ENCODE assay signal across 24 cellular contexts in the genomic region with DNA sequence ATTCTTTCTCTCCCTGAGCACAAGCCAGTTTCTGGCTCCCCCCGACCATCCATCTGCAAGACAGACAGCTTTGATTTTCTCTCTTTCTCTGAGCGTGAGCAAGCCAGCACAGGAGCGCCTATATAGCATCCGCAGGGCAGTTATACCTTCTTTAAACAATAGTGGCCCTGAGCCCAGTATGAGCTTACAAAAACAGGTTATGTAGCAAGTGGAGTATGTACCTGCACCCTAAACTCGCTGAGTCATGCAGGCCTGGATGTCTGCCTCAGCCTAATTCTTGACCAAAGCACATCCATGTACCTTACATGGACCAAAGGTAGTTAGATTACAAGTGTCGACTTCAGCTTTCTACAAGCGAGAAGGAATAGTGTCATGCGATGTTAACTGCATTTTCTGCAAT.
A peak's percentile ranks its signal among the peaks of the same experiment; 100 is the strongest.
DNase-seq lines count a peak whose midpoint lies in the region; ATAC-seq and TF ChIP-seq lines count a peak whose summit lies in the region.
"Had no signal": no experiment of that assay in that cellular context is flagged by ENCODE, and none has a peak within 500 bp of the region (broad histone marks: within the 10 kb centered on the region; RNA-seq: fewer than 3 reads in every experiment).

No MANE protein-coding gene starts in this region.

- CTCF ChIA-PET in PC-3 (lab: Charles Lee): no interaction called here

- H3K27me3 Mint-ChIP-seq in GM23338 (ENCODE audit: insufficient read depth, low read depth, poor library complexity) (no peaks in the 10 kb centered on the region), endodermal cell (ENCODE audit: insufficient read depth) (peaks cover 7% of the 10 kb centered on the region)

- no peak overlapping the region for H3K27ac ChIP-seq in GM23338 (ENCODE audit: low read depth)
- 0 out of 2 replicates have a peak overlapping the region, but pooled peaks have one; percentile 12 for H3K27ac ChIP-seq in PC-3 (ENCODE audit: low read length)
- no peak overlapping the region for H3K27ac ChIP-seq in endodermal cell (ENCODE audit: low read depth, low read length)
- no peak overlapping the region for H3K27ac ChIP-seq in mesendoderm (ENCODE audit: low read depth, low read length)
- H3K27ac ChIP-seq: GM23248, SJSA1 had no signal

- no peak overlapping the region for H4K5ac ChIP-seq in mesendoderm (ENCODE audit: low read length)

- no peak overlapping the region for H2BK120ac ChIP-seq in mesendoderm (ENCODE audit: low read depth, low read length)

- H3K27ac Mint-ChIP-seq in GM23338 (peak overlapping the region; percentile 43; the same call in 1 of the 2 replicates), endodermal cell (no peak overlapping the region)
- H3K27ac Mint-ChIP-seq: CD4-positive, CD25-positive, alpha-beta regulatory T cell; IgD-negative memory B cell had no signal

- no peaks in the 10 kb centered on the region for H3F3A ChIP-seq in GM23338 (replicated peaks; ENCODE audit: low read depth)
- no peaks in the 10 kb centered on the region for H3F3A ChIP-seq in PC-3 (ENCODE audit: low read length, unreplicated experiment)

- peak overlapping the region; percentile 8 for H3K23ac ChIP-seq in mesendoderm (ENCODE audit: low read length)

- H3K36me3 Mint-ChIP-seq in GM23338 (ENCODE audit: low read depth) (peaks cover 2% of the 10 kb centered on the region; the same call in 1 of the 3 replicates), endodermal cell (ENCODE audit: low read depth) (no peaks in the 10 kb centered on the region)
- H3K36me3 Mint-ChIP-seq: CD4-positive, CD25-positive, alpha-beta regulatory T cell; IgD-negative memory B cell had no signal

- BruUV-seq in PC-3 (replicated peaks; lab: Mats Ljungman, UMichigan): no TSS peak

- H2BK5ac ChIP-seq in mesendoderm (ENCODE audit: low read length): no peak overlapping the region

- 91 to 93% methylated on average over 4 to 8 of the region's 8 CpGs for WGBS in endodermal cell (ENCODE audit: insufficient coverage in 1 of 2, insufficient read length in 1 of 2), 2 experiments
- no CpG with 5 or more reads among the region's 8 CpGs for WGBS in mesendoderm (ENCODE audit: extremely low coverage, insufficient coverage, low lambda C conversion rate)

- H3K9me3 Mint-ChIP-seq in GM23338 (peaks cover 5% of the 10 kb centered on the region; the same call in 2 of the 3 replicates), endodermal cell (peaks cover 13% of the 10 kb centered on the region)

- H3K4me1 Mint-ChIP-seq in GM23338 (no peaks in the 10 kb centered on the region), endodermal cell (peaks cover 12% of the 10 kb centered on the region)
- H3K4me1 Mint-ChIP-seq: CD4-positive, CD25-positive, alpha-beta regulatory T cell; IgD-negative memory B cell had no signal

- H4K8ac ChIP-seq in mesendoderm (ENCODE audit: low read depth, low read length): no peak overlapping the region

- no peak overlapping the region for H3K4ac ChIP-seq in mesendoderm (ENCODE audit: low read depth, low read length)

- H3K56ac ChIP-seq in mesendoderm (ENCODE audit: low read length): peak overlapping the region; percentile 17

- H3K4me2 ChIP-seq in GM23338 (no peak overlapping the region), PC-3 (ENCODE audit: low read length) (no peak overlapping the region), mesendoderm (ENCODE audit: low read length) (no peak overlapping the region)

- H3K4me1 ChIP-seq in GM23338 (ENCODE audit: insufficient read depth): no peaks in the 10 kb centered on the region
- H3K4me1 ChIP-seq in PC-3 (ENCODE audit: insufficient read depth, low read length): peaks cover 46% of the 10 kb centered on the region
- H3K4me1 ChIP-seq in endodermal cell (ENCODE audit: control insufficient read depth, insufficient read depth, low read length): peaks cover 7% of the 10 kb centered on the region
- no peaks in the 10 kb centered on the region for H3K4me1 ChIP-seq in mesendoderm (ENCODE audit: control insufficient read depth, low read depth, low read length)
- H3K4me1 ChIP-seq: SJSA1 had no signal

- ATAC-seq in GM23338: no peak; the same call in 2 of the 3 replicates
- no peak for ATAC-seq in PC-3
- ATAC-seq: GM12878, Right ventricle myocardium inferior had no signal

- H2AFZ ChIP-seq in GM23338: peak overlapping the region; percentile 83
- H2AFZ ChIP-seq in PC-3 (ENCODE audit: low read length): no peak overlapping the region
- H2AFZ ChIP-seq: GM23248 had no signal

- DNase-seq in GM23338 (ENCODE audit: low spot score) (no peak), PC-3 (peak; percentile 54), endodermal cell (peak; percentile 55), mesendoderm (peak; percentile 39), foreskin melanocyte (no peak), activated gamma-delta T cell (lab: John Stamatoyannopoulos, UW) (no peak), NCI-H2171 treated with DMSO at 0.1 percent for 48 hours (lab: John Stamatoyannopoulos, UW) (no peak)
- DNase-seq: CD4-positive, CD25-positive, alpha-beta regulatory T cell; DMS79 treated with DMSO at 0.1 percent for 48 hours; GM23248; HCEC 1CT; Kasumi-1; MG63; NCI-H1092; NCI-H1436; NCI-H1930; NCI-H2171; NCI-H524 treated with DMSO at 0.1 percent for 48 hours; NCI-H82; T-helper 1 cell had no signal

- H3K27me3 ChIP-seq in GM23338 (ENCODE audit: insufficient read depth) (no peaks in the 10 kb centered on the region), PC-3 (ENCODE audit: low read length) (no peaks in the 10 kb centered on the region), endodermal cell (ENCODE audit: control insufficient read depth, insufficient read depth, low read length, poor library complexity, severe bottlenecking) (no peaks in the 10 kb centered on the region), mesendoderm (ENCODE audit: insufficient read depth, low read length, poor library complexity) (no peaks in the 10 kb centered on the region)
- H3K27me3 ChIP-seq: MG63, SJSA1 had no signal

- H2BK15ac ChIP-seq in mesendoderm (replicated peaks; ENCODE audit: low read depth): no peak overlapping the region

- H3K9me2 ChIP-seq in GM23338 (ENCODE audit: insufficient read depth): peaks cover 11% of the 10 kb centered on the region; the same call in 1 of the 2 replicates
- no peaks in the 10 kb centered on the region for H3K9me2 ChIP-seq in PC-3 (replicated peaks; ENCODE audit: low read length)

- POLR2A ChIA-PET in PC-3 (lab: Charles Lee; ENCODE audit: unreplicated experiment): interaction anchor here (0.6 kb wide), 1 partner anchor 453 kb away, joined by 4 read pairs; no protein-coding TSS in a partner anchor

- no peak overlapping the region for H3K4me3 Mint-ChIP-seq in GM23338
- H3K4me3 Mint-ChIP-seq in endodermal cell: no peak overlapping the region
- H3K4me3 Mint-ChIP-seq: CD4-positive, CD25-positive, alpha-beta regulatory T cell had no signal

- H3K9ac ChIP-seq in PC-3 (ENCODE audit: low read length): no peak overlapping the region
- H3K9ac ChIP-seq in endodermal cell (ENCODE audit: extremely low read depth, low read length, poor library complexity, severe bottlenecking): no peak overlapping the region
- no peak overlapping the region for H3K9ac ChIP-seq in mesendoderm (ENCODE audit: low read length)
- H3K9ac ChIP-seq: GM23248 had no signal

- TF ChIP-seq CTCF in GM23338 (conservative IDR thresholded peaks at IDR 0.05; ENCODE audit: low read depth in 2 of 2) (no peak), PC-3 (conservative IDR thresholded peaks at IDR 0.05; ENCODE audit: low read depth, low read length) (no peak), endodermal cell (conservative IDR thresholded peaks at IDR 0.05) (no peak)

- no peak overlapping the region for H2AK5ac ChIP-seq in mesendoderm (ENCODE audit: low read length)

- H3K79me2 ChIP-seq in GM23338 (replicated peaks; ENCODE audit: insufficient read depth): no peaks in the 10 kb centered on the region
- H3K79me2 ChIP-seq in PC-3 (ENCODE audit: low read length): no peaks in the 10 kb centered on the region
- no peaks in the 10 kb centered on the region for H3K79me2 ChIP-seq in mesendoderm (ENCODE audit: control insufficient read depth, insufficient read depth, low read length)

- H3K36me3 ChIP-seq in GM23338 (ENCODE audit: insufficient read depth) (no peaks in the 10 kb centered on the region), PC-3 (ENCODE audit: low read depth, low read length) (no peaks in the 10 kb centered on the region), endodermal cell (ENCODE audit: control insufficient read depth, insufficient read depth, low read length) (no peaks in the 10 kb centered on the region), mesendoderm (ENCODE audit: control insufficient read depth, insufficient read depth, low read length) (no peaks in the 10 kb centered on the region)
- H3K36me3 ChIP-seq: MG63, SJSA1 had no signal

- H3K4me3 ChIP-seq in GM23338 (no peak overlapping the region), PC-3 (ENCODE audit: low read length) (no peak overlapping the region), endodermal cell (ENCODE audit: low read length) (no peak overlapping the region), mesendoderm (ENCODE audit: low read length) (no peak overlapping the region)
- H3K4me3 ChIP-seq: GM12878, GM23248, MG63, SJSA1 had no signal

- peak overlapping the region; percentile 28 for H3K18ac ChIP-seq in mesendoderm (ENCODE audit: low read length)

- intact Hi-C loops in PC-3 (cut with micrococcal nuclease): no loop called here

- H4K20me1 ChIP-seq in GM23338 (replicated peaks; ENCODE audit: insufficient read depth): no peaks in the 10 kb centered on the region
- H4K20me1 ChIP-seq in PC-3 (ENCODE audit: low read length): no peaks in the 10 kb centered on the region

- H3K9me3 ChIP-seq in PC-3 (ENCODE audit: low read length) (0 out of 2 replicates have a peak, but pooled peaks cover 4% of the 10 kb centered on the region), endodermal cell (ENCODE audit: control insufficient read depth, low read length) (peaks cover 12% of the 10 kb centered on the region)
- H3K9me3 ChIP-seq: SJSA1 had no signal

- no peaks in the 10 kb centered on the region for H3K79me1 ChIP-seq in mesendoderm (ENCODE audit: low read length)

TF ChIP-seq in GM23338, 12 proteins besides CTCF, POLR2A, EP300 and RAD21 (continues in another document):
- TF ChIP-seq JUNB (IDR thresholded peaks at IDR 0.05; ENCODE audit: unreplicated experiment) (no peak), EZH2phosphoT487 (IDR thresholded peaks at IDR 0.05; ENCODE audit: unreplicated experiment) (no peak), CREB1 (CRISPR knock-in tag; IDR thresholded peaks at IDR 0.05; ENCODE audit: low read depth) (no peak), STAT1 (IDR thresholded peaks at IDR 0.05; ENCODE audit: unreplicated experiment) (no peak), EZH2 (IDR thresholded peaks at IDR 0.05; ENCODE audit: low read depth, unreplicated experiment) (no peak), ZNF331 (CRISPR knock-in tag; IDR thresholded peaks at IDR 0.05; ENCODE audit: low read depth) (no peak), ZNF114 (CRISPR knock-in tag; IDR thresholded peaks at IDR 0.05) (no peak), NANOG (IDR thresholded peaks at IDR 0.05; ENCODE audit: borderline replicate concordance) (no peak)

Comparison
In these comparisons a context has a peak if more than half of its experiments do, and no peak if none do; other contexts are left out.
1. DNase-seq: peak in PC-3 (single experiment), endodermal cell (single experiment) and mesendoderm (single experiment); none in GM23338 (single experiment), foreskin melanocyte (single experiment), activated gamma-delta T cell (single experiment) and NCI-H2171 treated with DMSO at 0.1 percent for 48 hours (single experiment).